Comparison of ENCODE assay signal across 13 cellular contexts in genomic region chr1:16349847-16350406, GRCh38. TPM values are rescaled to one million over a fixed set of nuclear protein-coding genes. Genes with fewer than 3 reads are reported as not detected.
A peak's percentile ranks its signal among the peaks of the same experiment; 100 is the strongest.
DNase-seq lines count a peak whose midpoint lies in the region; ATAC-seq and TF ChIP-seq lines count a peak whose summit lies in the region.
"Had no signal": no experiment of that assay in that cellular context is flagged by ENCODE, and none has a peak within 500 bp of the region (broad histone marks: within the 10 kb centered on the region; RNA-seq: fewer than 3 reads in every experiment).

No MANE protein-coding gene starts in this region.

- H3K4me3 ChIP-seq in hepatocyte (no peak overlapping the region), tibial artery (peak overlapping the region; percentile 68 to 86)

- no peaks in the 10 kb centered on the region for H3K9me3 Mint-ChIP-seq in activated T-cell treated with anti-CD3 and anti-CD28 coated beads, Interleukin-2, amount 50 U/mL, for 72 hours
- no peaks in the 10 kb centered on the region for H3K9me3 Mint-ChIP-seq in WTC11

- no peak for DNase-seq in activated T-cell treated with anti-CD3 and anti-CD28 coated beads, Interleukin-2, amount 50 U/mL, for 72 hours
- DNase-seq in activated T-cell treated with anti-CD3 and anti-CD28 coated beads, Interleukin-2, amount 50 U/mL, for 1 hour = no peak
- DNase-seq in WTC11 (ENCODE audit: low spot score) (no peak), hepatocyte (ENCODE audit: low spot score) (no peak), tibial artery (no peak), NCI-H748 (lab: John Stamatoyannopoulos, UW; ENCODE audit: unreplicated experiment) (no peak)
- DNase-seq in stimulated activated CD4-positive, alpha-beta T cell treated with anti-CD3 and anti-CD28 coated beads, Interleukin-12 subunit alpha, Interleukin-12 subunit beta, amount 100 ng/mL, for 4 hours = no peak
- DNase-seq: activated CD4-positive, alpha-beta T cell treated with anti-CD3 and anti-CD28 coated beads, Interleukin-2, amount 50 U/mL, for 48 hours; amygdala; islet precursor cell; MG63 had no signal

- peak overlapping the region; percentile 14 for H3K27ac ChIP-seq in hepatocyte
- H3K27ac ChIP-seq in tibial artery = peak overlapping the region; percentile 87 to 91

- 74% methylated on average over 2 of the region's 2 CpGs for WGBS in hepatocyte (ENCODE audit: low lambda C conversion rate, missing lambda C conversion rate)

- POLR2A ChIA-PET in WTC11 (lab: Charles Lee) = no interaction called here

- H3K4me1 Mint-ChIP-seq in activated T-cell treated with anti-CD3 and anti-CD28 coated beads, Interleukin-2, amount 50 U/mL, for 72 hours (ENCODE audit: low read depth) = peaks cover 47% of the 10 kb centered on the region
- peaks cover 21% of the 10 kb centered on the region for H3K4me1 Mint-ChIP-seq in WTC11

- H3K27me3 Mint-ChIP-seq in activated T-cell treated with anti-CD3 and anti-CD28 coated beads, Interleukin-2, amount 50 U/mL, for 72 hours (ENCODE audit: low read depth) = no peaks in the 10 kb centered on the region
- H3K27me3 Mint-ChIP-seq in WTC11 (ENCODE audit: low read depth) = no peaks in the 10 kb centered on the region

- peaks cover 72% of the 10 kb centered on the region for H3K79me2 ChIP-seq in hepatocyte

- no peaks in the 10 kb centered on the region for H3K9me2 ChIP-seq in hepatocyte (replicated peaks; ENCODE audit: insufficient read depth)

- no peaks in the 10 kb centered on the region for H3K36me3 ChIP-seq in hepatocyte (replicated peaks; ENCODE audit: insufficient read depth, low read depth)
- H3K36me3 ChIP-seq in tibial artery = no peaks in the 10 kb centered on the region
- H3K36me3 ChIP-seq: esophagus muscularis mucosa, MG63 had no signal

- CTCF ChIA-PET in WTC11 (lab: Charles Lee) = interaction anchor here (0.5 kb wide), 1 partner anchor 89 kb away, joined by 3 read pairs; no protein-coding TSS in a partner anchor

- H3K4me1 ChIP-seq in hepatocyte (ENCODE audit: insufficient read depth) (peaks cover 24% of the 10 kb centered on the region), tibial artery (peaks cover 0 to 70% (median 23%) of the 10 kb centered on the region in 4 donors)

- H3K9me3 ChIP-seq in hepatocyte (ENCODE audit: low read depth) (no peaks in the 10 kb centered on the region), tibial artery (no peaks in the 10 kb centered on the region)
- H3K9me3 ChIP-seq: esophagus muscularis mucosa, MG63 had no signal

- H3K4me2 ChIP-seq in hepatocyte = peak overlapping the region; percentile 84

- peaks cover 57% of the 10 kb centered on the region for H4K20me1 ChIP-seq in hepatocyte (ENCODE audit: insufficient read depth, poor library complexity, severe bottlenecking)

- intact Hi-C loops in tibial artery (cut with DNase I; ENCODE audit: low total_unique reads) = loop anchor here (5.0 to 10.0 kb wide), 2 partner anchors 55 to 103 kb away; no protein-coding TSS in a partner anchor

- TF ChIP-seq CTCF in WTC11 (IDR thresholded peaks at IDR 0.05) (no peak), hepatocyte (IDR thresholded peaks at IDR 0.05; ENCODE audit: poor library complexity) (no peak), tibial artery (IDR thresholded peaks at IDR 0.05) (no peak)

- H3K36me3 Mint-ChIP-seq in activated T-cell treated with anti-CD3 and anti-CD28 coated beads, Interleukin-2, amount 50 U/mL, for 72 hours (ENCODE audit: insufficient read depth in 2 of 2) = peaks cover 0 to 4% of the 10 kb centered on the region in 2 donors
- no peaks in the 10 kb centered on the region for H3K36me3 Mint-ChIP-seq in WTC11

- H3K4me3 Mint-ChIP-seq in activated T-cell treated with anti-CD3 and anti-CD28 coated beads, Interleukin-2, amount 50 U/mL, for 72 hours = peak overlapping the region; percentile 70 to 93
- H3K4me3 Mint-ChIP-seq in WTC11 = peak overlapping the region; percentile 10; the same call in 1 of the 2 replicates

- no peak for ATAC-seq in activated T-cell treated with anti-CD3 and anti-CD28 coated beads, Interleukin-2, amount 50 U/mL, for 72 hours (replicated peaks in 1 of 2)
- ATAC-seq in WTC11 (no peak), GM18520 (IDR thresholded peaks at IDR 0.05; ENCODE audit: unreplicated experiment) (no peak)

- H3K27ac Mint-ChIP-seq in activated T-cell treated with anti-CD3 and anti-CD28 coated beads, Interleukin-2, amount 50 U/mL, for 72 hours = peak overlapping the region; percentile 72
- no peak overlapping the region for H3K27ac Mint-ChIP-seq in WTC11

- no peak overlapping the region for H2AFZ ChIP-seq in hepatocyte

- H3K27me3 ChIP-seq in hepatocyte (no peaks in the 10 kb centered on the region), tibial artery (no peaks in the 10 kb centered on the region)
- H3K27me3 ChIP-seq: esophagus muscularis mucosa, MG63 had no signal

TF ChIP-seq in WTC11, 78 proteins besides CTCF, POLR2A, EP300 and RAD21 (continues in another document):
- TF ChIP-seq ZBTB21 (CRISPR knock-in tag; IDR thresholded peaks at IDR 0.05; ENCODE audit: borderline replicate concordance) = no peak
- no peak for TF ChIP-seq E2F1 (CRISPR knock-in tag; IDR thresholded peaks at IDR 0.05)
- TF ChIP-seq ETV6 (CRISPR knock-in tag; IDR thresholded peaks at IDR 0.05) = no peak
- TF ChIP-seq ATF2 (CRISPR knock-in tag; IDR thresholded peaks at IDR 0.05; ENCODE audit: borderline replicate concordance, low read depth) = no peak
- no peak for TF ChIP-seq JAZF1 (CRISPR knock-in tag; IDR thresholded peaks at IDR 0.05)
- no peak for TF ChIP-seq MLX (CRISPR knock-in tag; IDR thresholded peaks at IDR 0.05)
- TF ChIP-seq NFATC4 (CRISPR knock-in tag; IDR thresholded peaks at IDR 0.05) = no peak
- TF ChIP-seq FOXP1 (CRISPR knock-in tag; IDR thresholded peaks at IDR 0.05; ENCODE audit: borderline replicate concordance) = no peak
- no peak for TF ChIP-seq ZNF532 (CRISPR knock-in tag; IDR thresholded peaks at IDR 0.05; ENCODE audit: borderline replicate concordance)
- TF ChIP-seq TCF7 (CRISPR knock-in tag; IDR thresholded peaks at IDR 0.05; ENCODE audit: low read depth) = no peak

RNA-seq across cellular contexts. Expression of gene FBXO42, which starts 2.4 kb away (rescaled TPM):
- total RNA-seq in activated T-cell treated with anti-CD3 and anti-CD28 coated beads, Interleukin-2, amount 50 U/mL, for 72 hours = 10 to 100 TPM; 18.2 to 23.7 TPM
- total RNA-seq in WTC11 (2021) (16.6 to 18.0 TPM (median 17.5 TPM) in 3 replicates), hepatocyte (19.5 and 19.9 TPM in 2 replicates)
- polyA plus RNA-seq in hepatocyte = 21.1 and 22.1 TPM in 2 replicates

RNA-seq across cellular contexts. Expression of gene SZRD1, which starts 17.1 kb away (rescaled TPM):
- total RNA-seq in activated T-cell treated with anti-CD3 and anti-CD28 coated beads, Interleukin-2, amount 50 U/mL, for 72 hours = 100 to 1,000 TPM; 145 to 151 TPM
- total RNA-seq in WTC11 (2021) (94.9 to 113 TPM (median 104 TPM) in 3 replicates), hepatocyte (72.1 and 80.5 TPM in 2 replicates)
- 46.8 and 63.0 TPM in 2 replicates for polyA plus RNA-seq in hepatocyte
